ENCODE assay signal across 8 cellular contexts in the genomic region with DNA sequence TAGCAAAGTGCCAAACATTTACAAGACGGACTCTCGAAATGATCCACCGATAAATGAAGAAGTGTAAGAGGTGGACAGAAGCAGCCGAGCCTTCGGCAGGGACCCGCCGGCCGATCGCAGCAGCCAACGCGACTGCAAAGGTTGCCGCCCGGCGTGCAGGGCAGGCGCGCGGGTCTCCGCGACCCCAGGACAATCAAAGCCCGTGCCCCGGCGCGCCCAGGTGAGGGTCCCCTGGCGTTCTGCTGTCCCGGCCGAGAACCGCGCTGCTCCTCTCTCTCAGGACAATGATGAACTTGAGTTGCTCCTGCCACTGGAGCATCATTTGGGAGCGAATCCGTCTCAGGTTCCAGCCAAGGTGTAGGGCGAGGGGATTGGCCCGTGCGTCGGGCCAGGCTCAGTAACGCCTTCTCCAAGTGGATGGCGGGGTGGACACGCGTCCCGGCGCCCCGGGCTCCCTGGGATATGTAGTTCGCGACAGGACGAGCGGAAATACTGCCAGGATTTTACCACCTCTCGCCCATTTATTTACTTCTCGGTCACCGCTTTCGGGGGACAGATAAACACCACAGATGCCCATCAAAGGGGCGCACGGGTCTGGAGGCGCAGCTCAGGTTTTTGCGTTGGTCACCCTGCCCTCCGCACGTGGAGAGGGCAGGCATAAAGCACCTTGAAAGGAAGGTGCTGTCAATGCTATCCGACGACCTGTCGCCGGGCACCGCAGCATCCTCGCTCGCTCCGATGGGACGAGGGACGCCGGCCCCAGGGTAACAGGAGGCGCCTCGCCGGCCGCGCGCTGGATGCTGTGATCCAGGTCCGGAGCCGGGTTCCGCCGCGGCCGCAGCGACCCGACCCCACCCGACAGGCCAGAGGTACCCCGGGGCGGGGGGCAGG. TPM values are rescaled to one million over a fixed set of nuclear protein-coding genes. Genes with fewer than 3 reads are reported as not detected.
DNase-seq lines count a peak whose midpoint lies in the region; ATAC-seq, FAIRE-seq and TF ChIP-seq lines count a peak whose summit lies in the region.

TSS of gene BIVM (plus strand) at position 467 of the 891 bp plus-strand sequence. CDS start 8,149 bp downstream, outside the sequence.
TSS of gene POGLUT2 (minus strand) at position 324 of the 891 bp plus-strand sequence. CDS start at position 18, 306 bp downstream.

- H2AFZ ChIP-seq in H9 (ENCODE audit: low read length) (peak within 1 kb of the TSS; percentile 90), neural cell (ENCODE audit: low read depth, low read length) (peak within 1 kb of the TSS; percentile 93)

- no peaks in the 10 kb centered on the region for H3K9me3 Mint-ChIP-seq in H9

- H3K4me1 ChIP-seq in H9 (ENCODE audit: insufficient read depth, low read length) (no peaks in the 10 kb centered on the region; the same call in 1 of the 2 replicates), SJCRH30 (0 out of 2 replicates have a peak, but pooled peaks cover 2% of the 10 kb centered on the region), foreskin keratinocyte (peaks cover 9% of the 10 kb centered on the region), suprapubic skin (peaks cover 28% of the 10 kb centered on the region)

- peaks cover 2% of the 10 kb centered on the region; the same call in 1 of the 2 replicates for H3K27me3 Mint-ChIP-seq in H9 (ENCODE audit: low read depth)

- 0 out of 2 replicates have a peak within 1 kb of the TSS, but pooled peaks have one; percentile 40 for H3K14ac ChIP-seq in H9 (ENCODE audit: insufficient read depth, low read length)

- no peaks in the 10 kb centered on the region for H4K20me1 ChIP-seq in H9 (ENCODE audit: control insufficient read depth, insufficient read depth, insufficient read length)
- H4K20me1 ChIP-seq in neural cell (ENCODE audit: insufficient read depth), result no peaks in the 10 kb centered on the region

- H3K79me2 ChIP-seq in H9 (ENCODE audit: insufficient read depth, low read length), result no peaks in the 10 kb centered on the region; the same call in 1 of the 2 replicates
- peaks cover 12% of the 10 kb centered on the region for H3K79me2 ChIP-seq in neural cell (replicated peaks; ENCODE audit: insufficient read depth, low read length)

- H3K9ac ChIP-seq in H9 (ENCODE audit: extremely low read depth, insufficient read length, low read length), result peak within 1 kb of the TSS; percentile 43
- H3K9ac ChIP-seq in neural cell (ENCODE audit: low read length), result peak within 1 kb of the TSS; percentile 79

- H3K23ac ChIP-seq in H9 (ENCODE audit: insufficient read length, low read depth, low read length), result no peak within 1 kb of the TSS

- H3F3A ChIP-seq in neural cell (ENCODE audit: insufficient read depth, low read length, poor library complexity, severe bottlenecking), result no peaks in the 10 kb centered on the region

- H2BK12ac ChIP-seq in H9 (ENCODE audit: insufficient read length, low read depth, low read length), result no peak within 1 kb of the TSS

- peak; percentile 96 for FAIRE-seq in G401.6 (lab: Jason Lieb, UNC)

- peaks cover 15% of the 10 kb centered on the region for H3K23me2 ChIP-seq in H9 (ENCODE audit: insufficient read length, low read depth, low read length, poor library complexity, severe bottlenecking)

- H3K79me1 ChIP-seq in H9 (ENCODE audit: insufficient read depth, low read depth, low read length, poor library complexity, severe bottlenecking), result no peaks in the 10 kb centered on the region

- no peak within 1 kb of the TSS for H3K18ac ChIP-seq in H9 (ENCODE audit: insufficient read length, low read depth, low read length)

- peak within 1 kb of the TSS; percentile 93 to 96 for H3K4me3 Mint-ChIP-seq in H9

- H2BK20ac ChIP-seq in H9 (ENCODE audit: low read depth, low read length, poor library complexity, severe bottlenecking), result no peak within 1 kb of the TSS

- peak; percentile 96 for DNase-seq in H9
- peak; percentile 92 for DNase-seq in MG63
- peak; percentile 90 to 91 for DNase-seq in SJCRH30
- DNase-seq in activated naive CD4-positive, alpha-beta T cell (lab: John Stamatoyannopoulos, UW), result peak in 3 of 4 experiments; percentile 4 to 35 (median 12)
- peak; percentile 85 to 92 for DNase-seq in foreskin keratinocyte
- peak; percentile 94 to 95 for DNase-seq in suprapubic skin (ENCODE audit: low spot score in 2 of 2)

- H4K91ac ChIP-seq in H9 (ENCODE audit: insufficient read length, low read depth, low read length), result no peak within 1 kb of the TSS

- H3K56ac ChIP-seq in H9 (ENCODE audit: insufficient read length, low read depth, low read length), result no peak within 1 kb of the TSS

- no peak for TF ChIP-seq POLR2A in suprapubic skin (IDR thresholded peaks at IDR 0.05)

- H3K27ac ChIP-seq in H9 (ENCODE audit: insufficient read length, low read depth, low read length) (no peak within 1 kb of the TSS), SJCRH30 (peak within 1 kb of the TSS; percentile 68), foreskin keratinocyte (peak within 1 kb of the TSS; percentile 39), neural cell (ENCODE audit: low read length) (no peak within 1 kb of the TSS), suprapubic skin (peak within 1 kb of the TSS; percentile 75)

- no peak within 1 kb of the TSS for H4K8ac ChIP-seq in H9 (replicated peaks; ENCODE audit: insufficient read length, low read depth, low read length)

- H3T11ph ChIP-seq in H9 (ENCODE audit: low read length), result no peak within 1 kb of the TSS

- peak; percentile 95 for ATAC-seq in foreskin keratinocyte

- no peak within 1 kb of the TSS for H2BK5ac ChIP-seq in H9 (ENCODE audit: insufficient read length, low read length)

- H2BK15ac ChIP-seq in H9 (ENCODE audit: low read depth, low read length), result no peak within 1 kb of the TSS

- no CpG with 5 or more reads among the region's 83 CpGs for WGBS in H9 (ENCODE audit: extremely low coverage, insufficient read length, low lambda C conversion rate)
- WGBS in suprapubic skin, result 1% methylated on average over 29 of the region's 83 CpGs

- peak within 1 kb of the TSS; percentile 71 for H3K4me2 ChIP-seq in H9 (ENCODE audit: insufficient read depth, insufficient read length, low read length)
- H3K4me2 ChIP-seq in neural cell (ENCODE audit: low read length), result peak within 1 kb of the TSS; percentile 95

- H3K36me3 ChIP-seq in MG63 (peaks cover 3% of the 10 kb centered on the region), SJCRH30 (no peaks in the 10 kb centered on the region), neural cell (ENCODE audit: insufficient read depth, low read length) (no peaks in the 10 kb centered on the region), suprapubic skin (no peaks in the 10 kb centered on the region)

- peak; percentile 17 for TF ChIP-seq EP300 in neural cell (conservative IDR thresholded peaks at IDR 0.05; ENCODE audit: poor library complexity, severe bottlenecking)
- TF ChIP-seq EP300 in suprapubic skin (IDR thresholded peaks at IDR 0.05), result no peak

- H3K36me3 Mint-ChIP-seq in H9 (ENCODE audit: insufficient read depth in 1 of 3, low read depth in 3 of 3), result peaks cover 0 to 6% (median 2%) of the 10 kb centered on the region in 3 experiments; a peak in 3 of 7 replicates

- H4K5ac ChIP-seq in H9 (ENCODE audit: insufficient read length, low read depth, low read length), result no peak within 1 kb of the TSS

- H2BK120ac ChIP-seq in H9 (ENCODE audit: low read depth, low read length, poor library complexity, severe bottlenecking), result no peak within 1 kb of the TSS

- no peak within 1 kb of the TSS for H3K4ac ChIP-seq in H9 (ENCODE audit: low read depth, low read length)

- TF ChIP-seq CTCF in H9 (conservative IDR thresholded peaks at IDR 0.05), result no peak
- TF ChIP-seq CTCF in foreskin keratinocyte (conservative IDR thresholded peaks at IDR 0.05), result no peak
- peak; percentile 27 for TF ChIP-seq CTCF in neural cell (IDR thresholded peaks at IDR 0.05; ENCODE audit: poor library complexity, severe bottlenecking)
- TF ChIP-seq CTCF in suprapubic skin (IDR thresholded peaks at IDR 0.05), result no peak

- H2AK5ac ChIP-seq in H9 (ENCODE audit: insufficient read length, low read length), result no peak within 1 kb of the TSS

- no peak for TF ChIP-seq RAD21 in neural cell (conservative IDR thresholded peaks at IDR 0.05)

- H3K4me3 ChIP-seq in MG63, result peak within 1 kb of the TSS; percentile 77
- H3K4me3 ChIP-seq in SJCRH30, result peak within 1 kb of the TSS; percentile 91
- H3K4me3 ChIP-seq in neural cell (ENCODE audit: low read length), result peak within 1 kb of the TSS; percentile 89
- H3K4me3 ChIP-seq in suprapubic skin, result peak within 1 kb of the TSS; percentile 84

- no peak within 1 kb of the TSS for H3K27ac Mint-ChIP-seq in H9

- peaks cover 12 to 15% of the 10 kb centered on the region in 2 experiments for H3K4me1 Mint-ChIP-seq in H9

- no peaks in the 10 kb centered on the region for H3K9me2 ChIP-seq in neural cell (ENCODE audit: insufficient read depth, low read length)

- H3K27me3 ChIP-seq in H9 (ENCODE audit: insufficient read depth, low read length) (no peaks in the 10 kb centered on the region), MG63 (no peaks in the 10 kb centered on the region), SJCRH30 (no peaks in the 10 kb centered on the region), foreskin keratinocyte (no peaks in the 10 kb centered on the region), neural cell (ENCODE audit: insufficient read depth, low read depth, low read length) (no peaks in the 10 kb centered on the region), suprapubic skin (no peaks in the 10 kb centered on the region)

- H3K9me3 ChIP-seq in H9 (ENCODE audit: control insufficient read depth, low read depth, low read length) (no peaks in the 10 kb centered on the region), MG63 (no peaks in the 10 kb centered on the region), SJCRH30 (replicated peaks) (no peaks in the 10 kb centered on the region), neural cell (ENCODE audit: low read length) (no peaks in the 10 kb centered on the region), suprapubic skin (no peaks in the 10 kb centered on the region)

TF ChIP-seq in neural cell, 6 proteins besides CTCF, POLR2A, EP300 and RAD21 (continues in another document):
- TF ChIP-seq TAF1 (IDR thresholded peaks at IDR 0.05; ENCODE audit: low read depth), result peak; percentile 72
- TF ChIP-seq MXI1 (conservative IDR thresholded peaks at IDR 0.05; ENCODE audit: poor library complexity, severe bottlenecking), result peak; percentile 88

RNA-seq across cellular contexts. Expression of gene BIVM, which starts in this region (rescaled TPM):
- total RNA-seq in H9 (2021) (5.3 and 9.0 TPM in 2 replicates), foreskin keratinocyte (18.7 and 23.0 TPM in 2 replicates), suprapubic skin (10 to 100 TPM in 2 of 4 donors, 1 to 10 TPM in 2; 3.3 to 21.1 (median 7.3) TPM)
- total RNA-seq in MG63 (2014; rRNA removed; shearing (Covaris generic); ENCODE audit: low replicate concordance), result 11.3 and 12.8 TPM in 2 replicates
- 10.6 and 12.5 TPM in 2 replicates for total RNA-seq in SJCRH30 (2014; rRNA removed; shearing (Covaris generic))
- polyA plus RNA-seq in foreskin keratinocyte (9.8 and 10.0 TPM in 2 replicates), neural cell (57.7 and 60.7 TPM in 2 replicates)
- polyA minus RNA-seq in neural cell, result 48.7 and 49.9 TPM in 2 replicates

RNA-seq across cellular contexts. Expression of gene POGLUT2, which starts in this region (rescaled TPM):
- total RNA-seq in H9 (2021), result 23.1 and 23.5 TPM in 2 replicates
- total RNA-seq in MG63 (2014; rRNA removed; shearing (Covaris generic); ENCODE audit: low replicate concordance), result 17.5 and 18.9 TPM in 2 replicates
- 31.3 and 32.2 TPM in 2 replicates for total RNA-seq in SJCRH30 (2014; rRNA removed; shearing (Covaris generic))
- total RNA-seq in foreskin keratinocyte, result 12.5 and 14.1 TPM in 2 replicates
- polyA plus RNA-seq in foreskin keratinocyte, result 9.1 and 10.3 TPM in 2 replicates
- polyA plus RNA-seq in neural cell, result 31.7 and 51.7 TPM in 2 replicates
- polyA minus RNA-seq in neural cell, result 14.9 and 21.3 TPM in 2 replicates
- total RNA-seq in suprapubic skin, result 1 to 10 TPM; 2.5 to 2.8 (median 2.7) TPM

Comparison
In these comparisons a context has a peak if more than half of its experiments do, and no peak if none do; other contexts are left out.
1. DNase-seq: peak in every context shown above with its lines; median percentile 96 in H9; 94 in suprapubic skin; 92 in MG63; 90 in SJCRH30; 88 in foreskin keratinocyte; 12 in activated naive CD4-positive, alpha-beta T cell.
2. H3K27ac ChIP-seq: peak in SJCRH30 (single experiment), foreskin keratinocyte (single experiment) and suprapubic skin (single experiment); none in H9 (single experiment) and neural cell (single experiment).
3. Peak in every context shown above with its lines, with median percentiles within 50 percentile points of each other: H3K4me3 ChIP-seq.